Comparison of ENCODE assay signal across 20 cellular contexts in the genomic region with DNA sequence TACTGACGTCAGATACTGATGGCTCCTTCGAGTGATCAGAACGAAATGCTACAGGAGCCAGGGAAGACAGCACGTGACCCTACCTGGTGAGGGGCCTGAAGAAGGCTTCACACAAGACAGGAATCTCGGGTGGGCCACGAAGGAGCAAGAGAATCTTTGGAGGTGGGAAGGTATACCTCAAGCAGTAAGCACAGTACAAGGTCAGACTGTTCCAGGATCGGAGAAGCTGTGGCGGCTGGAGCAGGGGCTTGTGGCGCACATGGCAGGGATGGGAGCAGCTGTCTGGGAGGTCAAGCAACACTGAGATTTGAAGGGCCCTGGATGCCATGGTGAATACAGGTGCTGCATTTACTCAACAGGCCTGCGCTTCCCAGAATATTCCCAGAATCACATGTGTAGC. TPM values are rescaled to one million over a fixed set of nuclear protein-coding genes. Genes with fewer than 3 reads are reported as not detected.
DNase-seq lines count a peak whose midpoint lies in the region; ATAC-seq and TF ChIP-seq lines count a peak whose summit lies in the region.
"Had no signal": no experiment of that assay in that cellular context is flagged by ENCODE, and none has a peak within 500 bp of the region (broad histone marks: within the 10 kb centered on the region; RNA-seq: fewer than 3 reads in every experiment).

No MANE protein-coding gene starts in this region.

- no peak overlapping the region for H3K4me3 Mint-ChIP-seq in neural crest cell
- H3K4me3 Mint-ChIP-seq: CD4-positive, alpha-beta memory T cell had no signal

- H3K27ac Mint-ChIP-seq in neural crest cell (ENCODE audit: unreplicated experiment), result peak overlapping the region; percentile 97

- intact Hi-C loops in Right ventricle myocardium superior (cut with DNase I), result no loop called here
- intact Hi-C loops in Right ventricle myocardium inferior (cut with DNase I), result no loop called here
- intact Hi-C loops in sigmoid colon (cut with DNase I), result no loop called here

- H3K9me3 Mint-ChIP-seq in neural crest cell, result no peaks in the 10 kb centered on the region
- H3K9me3 Mint-ChIP-seq: CD4-positive, alpha-beta memory T cell had no signal

- H3K4me1 Mint-ChIP-seq in neural crest cell, result peaks cover 4% of the 10 kb centered on the region

- TF ChIP-seq EP300 in sigmoid colon (IDR thresholded peaks at IDR 0.05), result no peak

- peaks cover 0 to 19% (median 5%) of the 10 kb centered on the region in 4 donors for H3K36me3 ChIP-seq in sigmoid colon

- H3K4me3 ChIP-seq in sigmoid colon, result no peak overlapping the region
- H3K4me3 ChIP-seq: PC-9 had no signal

- no peak for DNase-seq in Right ventricle myocardium superior
- DNase-seq in Right ventricle myocardium inferior (ENCODE audit: missing footprints), result no peak
- DNase-seq in NCI-H2029 (lab: John Stamatoyannopoulos, UW), result peak; percentile 28
- DNase-seq in neural crest cell (ENCODE audit: low read depth, low spot score), result no peak
- no peak for DNase-seq in NCI-H1436 treated with DMSO at 0.1 percent for 48 hours (lab: John Stamatoyannopoulos, UW)
- DNase-seq in iPS-NIHi11 (ENCODE audit: low spot score), result no peak
- DNase-seq in sigmoid colon, result no peak
- DNase-seq: Caco-2; CD4-positive, alpha-beta memory T cell; NCI-H1048; NCI-H1436; NCI-H2171 treated with DMSO at 0.1 percent for 48 hours; NCI-H446; NCI-H524 treated with DMSO at 0.1 percent for 48 hours; NCI-H774; PC-9; T-helper 1 cell had no signal

- TF ChIP-seq CTCF in neural crest cell (conservative IDR thresholded peaks at IDR 0.05), result no peak
- no peak for TF ChIP-seq CTCF in sigmoid colon (IDR thresholded peaks at IDR 0.05)

- no peak overlapping the region for H3K27ac ChIP-seq in sigmoid colon
- H3K27ac ChIP-seq: HL-60, PC-9 had no signal

- H3K27me3 ChIP-seq in sigmoid colon, result no peaks in the 10 kb centered on the region

- peaks cover 8% of the 10 kb centered on the region for H3K36me3 Mint-ChIP-seq in neural crest cell (ENCODE audit: low read depth)

- ATAC-seq in Right ventricle myocardium superior (ENCODE audit: poor library complexity) (peak; percentile 22), Right ventricle myocardium inferior (no peak)
- ATAC-seq: HCT116 had no signal

- TF ChIP-seq POLR2A in sigmoid colon (IDR thresholded peaks at IDR 0.05), result no peak

- no peaks in the 10 kb centered on the region for H3K4me1 ChIP-seq in sigmoid colon
- H3K4me1 ChIP-seq: Caco-2 had no signal

- no peaks in the 10 kb centered on the region for H3K9me3 ChIP-seq in sigmoid colon
- H3K9me3 ChIP-seq: Caco-2 had no signal

- peaks cover 25% of the 10 kb centered on the region for H3K27me3 Mint-ChIP-seq in neural crest cell (ENCODE audit: low read depth)
- H3K27me3 Mint-ChIP-seq: CD4-positive, alpha-beta memory T cell had no signal

- WGBS in sigmoid colon, 2 donors, result 94% methylated on average over 10 of the region's 10 CpGs

RNA-seq across cellular contexts. Expression of gene C10orf143, which starts 45.4 kb away (rescaled TPM):
- 2.2 TPM for total RNA-seq in Right ventricle myocardium superior
- total RNA-seq in Right ventricle myocardium inferior, result 1.4 TPM
- total RNA-seq in neural crest cell, result 2.7 TPM in 2 replicates
- 1 to 10 TPM; 1.4 to 8.7 (median 4.7) TPM for total RNA-seq in sigmoid colon
- 1 to 10 TPM; 4.2 to 9.6 (median 7.4) TPM for polyA plus RNA-seq in sigmoid colon
- total RNA-seq: G401 had no signal
